ENCODE assay signal across 9 cellular contexts in genomic region chr4:139214039-139214534, GRCh38. TPM values are rescaled to one million over a fixed set of nuclear protein-coding genes. Genes with fewer than 3 reads are reported as not detected.
DNase-seq lines count a peak whose midpoint lies in the region; ATAC-seq and TF ChIP-seq lines count a peak whose summit lies in the region.
"Had no signal": no experiment of that assay in that cellular context is flagged by ENCODE, and none has a peak within 500 bp of the region (broad histone marks: within the 10 kb centered on the region; RNA-seq: fewer than 3 reads in every experiment).

No MANE protein-coding gene starts in this region.

- H3K4me1 Mint-ChIP-seq in activated naive CD8-positive, alpha-beta T cell treated with anti-CD3 and anti-CD28 coated beads, Interleukin-2, amount 50 U/mL, for 24 hours: peaks cover 7% of the 10 kb centered on the region
- H3K4me1 Mint-ChIP-seq in glutamatergic neuron (ENCODE audit: low read depth, unreplicated experiment): peaks cover 4% of the 10 kb centered on the region
- H3K4me1 Mint-ChIP-seq in activated CD8-positive, alpha-beta T cell treated with anti-CD3 and anti-CD28 coated beads, Interleukin-2, amount 10 ng/mL, durations not matched to agents 7 days and 5 days (ENCODE audit: low read depth): no peaks in the 10 kb centered on the region

- H4K20me1 ChIP-seq in DOHH2 (ENCODE audit: control insufficient read depth, insufficient read depth, low read depth, low read length): no peaks in the 10 kb centered on the region

- H3K27me3 ChIP-seq in DOHH2 (ENCODE audit: control insufficient read depth, low read length) (no peaks in the 10 kb centered on the region), SJCRH30 (no peaks in the 10 kb centered on the region)

- peak; percentile 70 to 86 for DNase-seq in SJCRH30
- DNase-seq in midbrain (lab: John Stamatoyannopoulos, UW): peak; percentile 23
- DNase-seq in activated naive CD8-positive, alpha-beta T cell treated with anti-CD3 and anti-CD28 coated beads, Interleukin-2, amount 50 U/mL, for 24 hours: no peak
- no peak for DNase-seq in glutamatergic neuron
- DNase-seq in activated CD8-positive, alpha-beta T cell treated with anti-CD3 and anti-CD28 coated beads, Interleukin-2, amount 10 ng/mL, durations not matched to agents 7 days and 5 days: no peak

- H3K9me3 Mint-ChIP-seq in activated naive CD8-positive, alpha-beta T cell treated with anti-CD3 and anti-CD28 coated beads, Interleukin-2, amount 50 U/mL, for 24 hours: no peaks in the 10 kb centered on the region
- no peaks in the 10 kb centered on the region for H3K9me3 Mint-ChIP-seq in glutamatergic neuron (ENCODE audit: unreplicated experiment)
- no peaks in the 10 kb centered on the region for H3K9me3 Mint-ChIP-seq in activated CD8-positive, alpha-beta T cell treated with anti-CD3 and anti-CD28 coated beads, Interleukin-2, amount 10 ng/mL, durations not matched to agents 7 days and 5 days (ENCODE audit: insufficient read depth)
- H3K9me3 Mint-ChIP-seq: naive thymus-derived CD8-positive, alpha-beta T cell had no signal

- POLR2A ChIA-PET in activated CD8-positive, alpha-beta T cell treated with anti-CD3 and anti-CD28 coated beads, Interleukin-2, amount 10 ng/mL, durations not matched to agents 7 days and 5 days (lab: Charles Lee): no interaction called here

- H3K79me2 ChIP-seq in DOHH2 (ENCODE audit: control insufficient read depth, low read length): no peaks in the 10 kb centered on the region

- no peak overlapping the region for H3K27ac Mint-ChIP-seq in activated naive CD8-positive, alpha-beta T cell treated with anti-CD3 and anti-CD28 coated beads, Interleukin-2, amount 50 U/mL, for 24 hours
- H3K27ac Mint-ChIP-seq in glutamatergic neuron (ENCODE audit: unreplicated experiment): no peak overlapping the region
- H3K27ac Mint-ChIP-seq in activated CD8-positive, alpha-beta T cell treated with anti-CD3 and anti-CD28 coated beads, Interleukin-2, amount 10 ng/mL, durations not matched to agents 7 days and 5 days: no peak overlapping the region

- H3K4me1 ChIP-seq in DOHH2 (ENCODE audit: control insufficient read depth, low read length) (peaks cover 28% of the 10 kb centered on the region), SJCRH30 (peaks cover 23% of the 10 kb centered on the region)

- H3K4me2 ChIP-seq in DOHH2 (ENCODE audit: low read length): peak overlapping the region; percentile 68

- no peaks in the 10 kb centered on the region for H3K36me3 Mint-ChIP-seq in activated naive CD8-positive, alpha-beta T cell treated with anti-CD3 and anti-CD28 coated beads, Interleukin-2, amount 50 U/mL, for 24 hours (ENCODE audit: low read depth)
- H3K36me3 Mint-ChIP-seq in glutamatergic neuron (ENCODE audit: unreplicated experiment): no peaks in the 10 kb centered on the region
- no peaks in the 10 kb centered on the region for H3K36me3 Mint-ChIP-seq in activated CD8-positive, alpha-beta T cell treated with anti-CD3 and anti-CD28 coated beads, Interleukin-2, amount 10 ng/mL, durations not matched to agents 7 days and 5 days (ENCODE audit: low read depth)
- H3K36me3 Mint-ChIP-seq: naive thymus-derived CD8-positive, alpha-beta T cell had no signal

- ATAC-seq in GM21360 (IDR thresholded peaks at IDR 0.05; ENCODE audit: unreplicated experiment) (peak; percentile 100), HG03439 (IDR thresholded peaks at IDR 0.05; ENCODE audit: unreplicated experiment) (peak; percentile 99)
- ATAC-seq in activated naive CD8-positive, alpha-beta T cell treated with anti-CD3 and anti-CD28 coated beads, Interleukin-2, amount 50 U/mL, for 24 hours: no peak
- no peak for ATAC-seq in activated CD8-positive, alpha-beta T cell treated with anti-CD3 and anti-CD28 coated beads, Interleukin-2, amount 10 ng/mL, durations not matched to agents 7 days and 5 days
- ATAC-seq: naive thymus-derived CD8-positive, alpha-beta T cell had no signal

- H3K36me3 ChIP-seq in DOHH2 (ENCODE audit: control insufficient read depth, low read length): no peaks in the 10 kb centered on the region
- no peaks in the 10 kb centered on the region for H3K36me3 ChIP-seq in SJCRH30

- CTCF ChIA-PET in activated CD8-positive, alpha-beta T cell treated with anti-CD3 and anti-CD28 coated beads, Interleukin-2, amount 10 ng/mL, durations not matched to agents 7 days and 5 days (lab: Charles Lee): no interaction called here

- no peaks in the 10 kb centered on the region for H3K9me2 ChIP-seq in DOHH2 (replicated peaks; ENCODE audit: control insufficient read depth, low read length)

- H3K9me3 ChIP-seq in DOHH2 (ENCODE audit: control insufficient read depth, insufficient read depth, low read length): no peaks in the 10 kb centered on the region
- no peaks in the 10 kb centered on the region for H3K9me3 ChIP-seq in SJCRH30 (replicated peaks)

- H3K4me3 Mint-ChIP-seq in activated naive CD8-positive, alpha-beta T cell treated with anti-CD3 and anti-CD28 coated beads, Interleukin-2, amount 50 U/mL, for 24 hours: no peak overlapping the region
- no peak overlapping the region for H3K4me3 Mint-ChIP-seq in glutamatergic neuron (ENCODE audit: unreplicated experiment)
- H3K4me3 Mint-ChIP-seq in activated CD8-positive, alpha-beta T cell treated with anti-CD3 and anti-CD28 coated beads, Interleukin-2, amount 10 ng/mL, durations not matched to agents 7 days and 5 days: no peak overlapping the region
- H3K4me3 Mint-ChIP-seq: naive thymus-derived CD8-positive, alpha-beta T cell had no signal

- H3K4me3 ChIP-seq in DOHH2 (ENCODE audit: low read length) (peak overlapping the region; percentile 50), SJCRH30 (no peak overlapping the region)

- no peaks in the 10 kb centered on the region for H3K27me3 Mint-ChIP-seq in activated naive CD8-positive, alpha-beta T cell treated with anti-CD3 and anti-CD28 coated beads, Interleukin-2, amount 50 U/mL, for 24 hours
- peaks cover 2% of the 10 kb centered on the region for H3K27me3 Mint-ChIP-seq in glutamatergic neuron (ENCODE audit: unreplicated experiment)
- H3K27me3 Mint-ChIP-seq in activated CD8-positive, alpha-beta T cell treated with anti-CD3 and anti-CD28 coated beads, Interleukin-2, amount 10 ng/mL, durations not matched to agents 7 days and 5 days (ENCODE audit: low read depth): no peaks in the 10 kb centered on the region

- peaks cover 5% of the 10 kb centered on the region; the same call in 1 of the 2 replicates for H3F3A ChIP-seq in DOHH2 (ENCODE audit: control insufficient read depth, insufficient read depth)

- H3K27ac ChIP-seq in DOHH2 (ENCODE audit: low read depth, low read length) (peak overlapping the region; percentile 36; the same call in 1 of the 2 replicates), SJCRH30 (peak overlapping the region; percentile 25)

- no peak for TF ChIP-seq CTCF in DOHH2 (IDR thresholded peaks at IDR 0.05; ENCODE audit: low read depth, low read length, poor library complexity, severe bottlenecking)
- TF ChIP-seq CTCF in glutamatergic neuron (IDR thresholded peaks at IDR 0.05; ENCODE audit: partially characterized antibody, unreplicated experiment): no peak

RNA-seq across cellular contexts. Expression of gene ELF2, which starts 37.1 kb away (rescaled TPM):
- total RNA-seq in SJCRH30 (2014; rRNA removed; shearing (Covaris generic)): 51.2 and 55.9 TPM in 2 replicates
- total RNA-seq in glutamatergic neuron (ENCODE audit: unreplicated experiment): 32.4 TPM
- 10 to 100 TPM; 34.3 to 36.3 TPM for total RNA-seq in activated CD8-positive, alpha-beta T cell treated with anti-CD3 and anti-CD28 coated beads, Interleukin-2, amount 10 ng/mL, durations not matched to agents 7 days and 5 days

Comparison
In these comparisons a context has a peak if more than half of its experiments do, and no peak if none do; other contexts are left out.
1. ATAC-seq: peak in GM21360 (single experiment) and HG03439 (single experiment); none in activated naive CD8-positive, alpha-beta T cell treated with anti-CD3 and anti-CD28 coated beads, Interleukin-2, amount 50 U/mL, for 24 hours (single experiment) and activated CD8-positive, alpha-beta T cell treated with anti-CD3 and anti-CD28 coated beads, Interleukin-2, amount 10 ng/mL, durations not matched to agents 7 days and 5 days (single experiment).
2. DNase-seq: peak in SJCRH30 (2 of 2) and midbrain (single experiment); none in activated naive CD8-positive, alpha-beta T cell treated with anti-CD3 and anti-CD28 coated beads, Interleukin-2, amount 50 U/mL, for 24 hours (single experiment), glutamatergic neuron (single experiment) and activated CD8-positive, alpha-beta T cell treated with anti-CD3 and anti-CD28 coated beads, Interleukin-2, amount 10 ng/mL, durations not matched to agents 7 days and 5 days (single experiment).